In genomic region chr1:35505911-35506798, GRCh38 we compare ENCODE assay signal across 9 cellular contexts. TPM values are rescaled to one million over a fixed set of nuclear protein-coding genes. Genes with fewer than 3 reads are reported as not detected.
DNase-seq lines count a peak whose midpoint lies in the region; ATAC-seq and TF ChIP-seq lines count a peak whose summit lies in the region.
"Had no signal": no experiment of that assay in that cellular context is flagged by ENCODE, and none has a peak within 500 bp of the region (broad histone marks: within the 10 kb centered on the region; RNA-seq: fewer than 3 reads in every experiment).

No MANE protein-coding gene starts in this region.

- H3K9me3 ChIP-seq in osteoblast (ENCODE audit: low read depth, low read length), result no peaks in the 10 kb centered on the region
- no peaks in the 10 kb centered on the region for H3K9me3 ChIP-seq in sigmoid colon

- no peak for TF ChIP-seq EP300 in sigmoid colon (IDR thresholded peaks at IDR 0.05)

- H3K4me3 ChIP-seq in cardiac fibroblast (replicated peaks in 1 of 2; ENCODE audit: low read depth in 2 of 2, low read length in 2 of 2), result no peak overlapping the region
- no peak overlapping the region for H3K4me3 ChIP-seq in osteoblast (ENCODE audit: insufficient read depth, low read length)
- H3K4me3 ChIP-seq in sigmoid colon, result no peak overlapping the region
- H3K4me3 ChIP-seq: dorsolateral prefrontal cortex had no signal

- ATAC-seq in HG03139 (IDR thresholded peaks at IDR 0.05; ENCODE audit: unreplicated experiment), result peak; percentile 76

- H3K4me1 ChIP-seq in osteoblast (ENCODE audit: insufficient read depth, low read length) (peaks cover 16% of the 10 kb centered on the region), sigmoid colon (no peaks in the 10 kb centered on the region)

- H3K4me2 ChIP-seq in osteoblast (ENCODE audit: insufficient read depth, low read length), result peak overlapping the region; percentile 43

- DNase-seq in NCI-H2107 treated with DMSO at 0.1 percent for 48 hours (lab: John Stamatoyannopoulos, UW; ENCODE audit: unreplicated experiment) (peak; percentile 92), NCI-H2107 (lab: John Stamatoyannopoulos, UW) (no peak), T-helper 2 cell (peak in 4 of 5 experiments; percentile 24 to 98 (median 58)), cardiac fibroblast (ENCODE audit: low read depth in 2 of 2) (peak; percentile 89 to 90), osteoblast (ENCODE audit: insufficient read length, low spot score, missing footprints) (peak; percentile 88), sigmoid colon (no peak), pons (ENCODE audit: low spot score) (no peak)

- H3K27ac ChIP-seq in osteoblast (ENCODE audit: low read depth, low read length) (peak overlapping the region; percentile 21), sigmoid colon (no peak overlapping the region)

- peaks cover 31% of the 10 kb centered on the region for H3K79me2 ChIP-seq in osteoblast (ENCODE audit: insufficient read depth, low read length)

- intact Hi-C loops in sigmoid colon (cut with DNase I), result no loop called here

- no peak for TF ChIP-seq CTCF in cardiac fibroblast (IDR thresholded peaks at IDR 0.05; ENCODE audit: low read depth, low read length)
- no peak for TF ChIP-seq CTCF in osteoblast (IDR thresholded peaks at IDR 0.05; ENCODE audit: extremely low read depth, low read depth, low read length)
- no peak for TF ChIP-seq CTCF in sigmoid colon (IDR thresholded peaks at IDR 0.05)

- TF ChIP-seq POLR2A in sigmoid colon (IDR thresholded peaks at IDR 0.05), result no peak

- H3K36me3 ChIP-seq in osteoblast (ENCODE audit: insufficient read depth, low read length) (no peaks in the 10 kb centered on the region), sigmoid colon (peaks cover 0 to 12% (median 10%) of the 10 kb centered on the region in 4 donors)

- no peak overlapping the region for H2AFZ ChIP-seq in osteoblast (ENCODE audit: low read length)

- H3K27me3 ChIP-seq in osteoblast (ENCODE audit: insufficient read depth, low read length) (no peaks in the 10 kb centered on the region), sigmoid colon (no peaks in the 10 kb centered on the region)
- H3K27me3 ChIP-seq: dorsolateral prefrontal cortex had no signal

- WGBS in sigmoid colon, 2 donors, result 63 to 82% methylated on average over 4 of the region's 4 CpGs

- H4K20me1 ChIP-seq in osteoblast (ENCODE audit: insufficient read depth, low read length), result peaks cover 59% of the 10 kb centered on the region

RNA-seq across cellular contexts. Expression of gene KIAA0319L, which starts 51.0 kb away (rescaled TPM):
- total RNA-seq in osteoblast (44.9 and 48.9 TPM in 2 replicates), sigmoid colon (10 to 100 TPM; 24.8 to 50.4 (median 34.8) TPM)
- polyA plus RNA-seq in sigmoid colon, result 10 to 100 TPM in 2 of 3 donors, 1 to 10 TPM in 1; 8.3 to 36.9 (median 10.2) TPM

RNA-seq across cellular contexts. Expression of gene NCDN, which starts 51.4 kb away (rescaled TPM):
- 25.9 and 30.0 TPM in 2 replicates for total RNA-seq in osteoblast
- total RNA-seq in sigmoid colon, result 10 to 100 TPM; 11.7 to 26.3 (median 14.3) TPM
- polyA plus RNA-seq in sigmoid colon, result 10 to 100 TPM in 1 of 3 donors, 1 to 10 TPM in 2; 3.6 to 14.3 (median 4.2) TPM

Comparison
In these comparisons a context has a peak if more than half of its experiments do, and no peak if none do; other contexts are left out.
1. DNase-seq: peak in NCI-H2107 treated with DMSO at 0.1 percent for 48 hours (single experiment), T-helper 2 cell (4 of 5), cardiac fibroblast (2 of 2) and osteoblast (single experiment); none in NCI-H2107 (single experiment), sigmoid colon (single experiment) and pons (single experiment).